Comparison of ENCODE assay signal across 8 cellular contexts in genomic region chr4:88592600-88593448, GRCh38. TPM values are rescaled to one million over a fixed set of nuclear protein-coding genes. Genes with fewer than 3 reads are reported as not detected.
A peak's percentile ranks its signal among the peaks of the same experiment; 100 is the strongest.
DNase-seq lines count a peak whose midpoint lies in the region; ATAC-seq, FAIRE-seq and TF ChIP-seq lines count a peak whose summit lies in the region.

No MANE protein-coding gene starts in this region.

- no peak overlapping the region for H2BK120ac ChIP-seq in H1 (replicated peaks; ENCODE audit: low read depth, low read length)

- ATAC-seq in GM18870 (IDR thresholded peaks at IDR 0.05; ENCODE audit: unreplicated experiment), result peak; percentile 38
- peak; percentile 68 for ATAC-seq in HG03097 (IDR thresholded peaks at IDR 0.05; ENCODE audit: low FRiP score, unreplicated experiment)

- H3K14ac ChIP-seq in H1 (ENCODE audit: insufficient read length), result no peak overlapping the region

- no peak overlapping the region for H3K4ac ChIP-seq in H1 (replicated peaks; ENCODE audit: insufficient read length, low read depth, low read length)

- TF ChIP-seq CTCF in AG10803 (conservative IDR thresholded peaks at IDR 0.05; ENCODE audit: low read length) (no peak), H1 (IDR thresholded peaks at IDR 0.05; ENCODE audit: control extremely low read depth in 1 of 3, insufficient read depth in 1 of 3, low read depth in 1 of 3, low read length in 3 of 3) (no peak)

- no peak overlapping the region for H3K23ac ChIP-seq in H1 (ENCODE audit: insufficient read length)

- H2BK12ac ChIP-seq in H1 (ENCODE audit: low read depth, low read length), result no peak overlapping the region

- no peaks in the 10 kb centered on the region for H3K79me1 ChIP-seq in H1 (ENCODE audit: low read depth, low read length)

- no peak overlapping the region; the same call in 1 of the 2 replicates for H4K8ac ChIP-seq in H1 (ENCODE audit: extremely low read depth, insufficient read depth, low read length)

- no peaks in the 10 kb centered on the region for H3K9me3 ChIP-seq in H1 (ENCODE audit: insufficient read depth in 2 of 2, low read depth in 1 of 2, low read length in 1 of 2)

- no peak for TF ChIP-seq EP300 in H1 (IDR thresholded peaks at IDR 0.05; ENCODE audit: borderline replicate concordance in 1 of 2, low read depth in 2 of 2, low read length in 2 of 2)

- no peaks in the 10 kb centered on the region for H4K20me1 ChIP-seq in H1 (replicated peaks in 1 of 2; ENCODE audit: control insufficient read depth in 1 of 2, insufficient read depth in 2 of 2, low read length in 2 of 2)

- H3K18ac ChIP-seq in H1 (ENCODE audit: extremely low read depth, low read length), result no peak overlapping the region

- no peak overlapping the region for H3K9ac ChIP-seq in H1 (replicated peaks in 1 of 4; ENCODE audit: extremely low read depth in 1 of 4, low read depth in 3 of 4, low read length in 3 of 4)

- H3K4me3 ChIP-seq in AG10803 (ENCODE audit: low read length) (peak overlapping the region; percentile 83), H1 (ENCODE audit: extremely low read depth in 1 of 4, insufficient read depth in 2 of 4, low read depth in 3 of 4, low read length in 4 of 4) (peak overlapping the region; percentile 61 to 94 (median 81))

- DNase-seq in AG10803 (ENCODE audit: low read depth), result peak; percentile 71
- peak; percentile 76 for DNase-seq in NCI-H748 (lab: John Stamatoyannopoulos, UW; ENCODE audit: unreplicated experiment)
- DNase-seq in activated CD8-positive, alpha-beta memory T cell treated with anti-CD3 and anti-CD28 coated beads for 48 hours (ENCODE audit: low read depth in 2 of 3, low spot score in 2 of 3), result peak; percentile 54 to 68 (median 64)
- peak in 1 of 2 experiments; percentile 80 for DNase-seq in H1 (ENCODE audit: low read depth in 1 of 2, low spot score in 2 of 2)
- DNase-seq in mesenteric fat pad (ENCODE audit: low spot score), result peak; percentile 94
- DNase-seq in stimulated activated CD8-positive, alpha-beta memory T cell treated with anti-CD3 and anti-CD28 coated beads, Interleukin-15, amount 100 ng/mL, for 24 hours (ENCODE audit: low read depth), result peak; percentile 72

- H2BK15ac ChIP-seq in H1 (ENCODE audit: low read length), result no peak overlapping the region

- H3K27me3 ChIP-seq in H1 (replicated peaks in 1 of 4; ENCODE audit: control insufficient read depth in 3 of 4, extremely low read depth in 1 of 4, insufficient read depth in 3 of 4, low read length in 3 of 4), result peaks cover 2 to 33% (median 22%) of the 10 kb centered on the region in 4 experiments

- no peak overlapping the region for H4K5ac ChIP-seq in H1 (ENCODE audit: insufficient read length, low read depth, low read length)

- no peak for TF ChIP-seq POLR2A in H1 (IDR thresholded peaks at IDR 0.05; ENCODE audit: control extremely low read depth in 1 of 2, low read depth in 2 of 2, low read length in 2 of 2)

- H3K79me2 ChIP-seq in H1 (ENCODE audit: control insufficient read depth in 1 of 2, insufficient read depth in 2 of 2, low read length in 2 of 2), result no peaks in the 10 kb centered on the region

- no peaks in the 10 kb centered on the region for H3K36me3 ChIP-seq in H1 (ENCODE audit: control insufficient read depth in 2 of 4, insufficient read depth in 4 of 4, low read length in 3 of 4)

- no peak overlapping the region for H3K27ac ChIP-seq in H1 (ENCODE audit: low read depth, low read length)

- H2BK5ac ChIP-seq in H1 (ENCODE audit: low read depth, low read length), result no peak overlapping the region

- POLR2A ChIA-PET in H1 (lab: Charles Lee; ENCODE audit: partially characterized antibody), result interaction anchor here (1.4 to 1.5 kb wide), 2 partner anchors 110 to 145 kb away, joined by 3 to 4 read pairs; no protein-coding TSS in a partner anchor

- H3K4me2 ChIP-seq in H1 (ENCODE audit: insufficient read depth in 1 of 2, low read depth in 2 of 2, low read length in 2 of 2), result peak overlapping the region; percentile 90

- H2BK20ac ChIP-seq in H1 (ENCODE audit: low read length), result no peak overlapping the region

- 2% methylated on average over 27 of the region's 89 CpGs; no CpG with 5 or more reads in 1 of the 2 experiments for WGBS in H1 (ENCODE audit: extremely low coverage in 1 of 2, insufficient coverage in 1 of 2, insufficient read length in 1 of 2, insufficient replicate concordance in 2 of 2, low coverage in 1 of 2, low lambda C conversion rate in 2 of 2, missing lambda C conversion rate in 1 of 2), 2 experiments

- no peak overlapping the region for H4K91ac ChIP-seq in H1 (replicated peaks; ENCODE audit: insufficient read length, low read length)

- no peak overlapping the region for H2AK5ac ChIP-seq in H1 (ENCODE audit: low read depth, low read length)

- CTCF ChIA-PET in H1 (lab: Charles Lee; ENCODE audit: partially characterized antibody), result interaction anchor here (0.7 to 1.7 kb wide), 4 partner anchors 15 to 345 kb away, joined by 3 to 5 read pairs (median 3); no protein-coding TSS in a partner anchor

- FAIRE-seq in H1 (lab: Jason Lieb, UNC), result no peak

- TF ChIP-seq RAD21 in H1 (IDR thresholded peaks at IDR 0.05 in 1 of 2, conservative IDR thresholded peaks at IDR 0.05 in 1 of 2; ENCODE audit: low read depth in 2 of 2, low read length in 2 of 2), result peak in 1 of 2 experiments; percentile 5; a peak in 1 of 4 replicates

- H3K23me2 ChIP-seq in H1 (ENCODE audit: low read depth, low read length), result peaks cover 11% of the 10 kb centered on the region; the same call in 1 of the 2 replicates

- H2AFZ ChIP-seq in H1 (ENCODE audit: low read length), result peak overlapping the region; percentile 45; the same call in 1 of the 2 replicates

- H3K4me1 ChIP-seq in H1 (replicated peaks in 1 of 4; ENCODE audit: control insufficient read depth in 3 of 4, insufficient read depth in 4 of 4, low read length in 3 of 4), result peaks cover 0 to 5% (median 0%) of the 10 kb centered on the region in 4 experiments; a peak in 3 of 7 replicates

- H3K56ac ChIP-seq in H1 (replicated peaks; ENCODE audit: insufficient read length, low read depth, low read length), result no peak overlapping the region

TF ChIP-seq in H1, 55 proteins besides CTCF, POLR2A, EP300 and RAD21 (continues in another document):
- TF ChIP-seq EGR1 (IDR thresholded peaks at IDR 0.05; ENCODE audit: borderline replicate concordance, low read depth, low read length) (no peak), SP1 (IDR thresholded peaks at IDR 0.05; ENCODE audit: low read depth, low read length) (no peak), ZNF274 (IDR thresholded peaks at IDR 0.05; ENCODE audit: borderline replicate concordance, extremely low read depth, low read length) (no peak), TAF7 (optimal IDR thresholded peaks at IDR 0.05; ENCODE audit: borderline replicate concordance, low read depth, low read length) (peak; percentile 25), CBX8 (IDR thresholded peaks at IDR 0.05; ENCODE audit: borderline replicate concordance, low read depth, low read length) (no peak), YY1 (IDR thresholded peaks at IDR 0.05; ENCODE audit: low read depth, low read length) (no peak), SIN3A (conservative IDR thresholded peaks at IDR 0.05 in 1 of 2, IDR thresholded peaks at IDR 0.05 in 1 of 2; ENCODE audit: low read depth in 1 of 2, low read length in 2 of 2) (peak; percentile 70 to 73; a peak in 3 of 4 replicates), TEAD4 (IDR thresholded peaks at IDR 0.05; ENCODE audit: low read depth, low read length) (no peak), CREB1 (IDR thresholded peaks at IDR 0.05) (peak; percentile 54; the same call in 1 of the 2 replicates), HDAC2 (IDR thresholded peaks at IDR 0.05; ENCODE audit: borderline replicate concordance in 1 of 2, low read depth in 2 of 2, low read length in 2 of 2) (peak; percentile 9 to 68; a peak in 1 of 4 replicates), GABPA (IDR thresholded peaks at IDR 0.05; ENCODE audit: borderline replicate concordance, insufficient read depth, low read length) (no peak), EZH2 (IDR thresholded peaks at IDR 0.05; ENCODE audit: low read depth, low read length, severe bottlenecking) (peak; percentile 42), CHD2 (IDR thresholded peaks at IDR 0.05; ENCODE audit: low read length) (no peak), CEBPB (IDR thresholded peaks at IDR 0.05; ENCODE audit: low read depth, low read length) (no peak), JUND (IDR thresholded peaks at IDR 0.05; ENCODE audit: low read length) (no peak), ASH2L (IDR thresholded peaks at IDR 0.05; ENCODE audit: low read length) (peak; percentile 35), MAX (IDR thresholded peaks at IDR 0.05) (peak; percentile 80), BACH1 (IDR thresholded peaks at IDR 0.05; ENCODE audit: low read length) (peak; percentile 41; the same call in 1 of the 2 replicates), SAP30 (IDR thresholded peaks at IDR 0.05; ENCODE audit: insufficient read depth, insufficient replicate concordance, low read length) (no peak), MAFK (IDR thresholded peaks at IDR 0.05; ENCODE audit: low read depth, low read length) (no peak), KDM4A (IDR thresholded peaks at IDR 0.05; ENCODE audit: low read depth, low read length, severe bottlenecking) (peak; percentile 43), RXRA (IDR thresholded peaks at IDR 0.05; ENCODE audit: insufficient read depth, low read depth, low read length) (no peak), USF2 (IDR thresholded peaks at IDR 0.05; ENCODE audit: low read length) (no peak; the same call in 1 of the 2 replicates)

RNA-seq across cellular contexts. Expression of gene HERC3, which starts 0.5 kb away (rescaled TPM):
- 4.3 and 5.7 TPM in 2 replicates for total RNA-seq in H1 (2021; fragmentation: NEBNext Ultra II Directional; extraction: Animal tissue kit (Norgen Biotek cat#: 25700))
- 1.1 and 1.4 TPM in 2 replicates for polyA plus RNA-seq in H1 (2011; rRNA removed)
- 1.4 TPM for polyA plus RNA-seq in H1 (2011; cell fraction: cytosol; rRNA removed)
- polyA plus RNA-seq in H1 (2011; cell fraction: nucleus; rRNA removed), result 2.0 TPM
- 1.2 to 2.4 TPM (median 1.7 TPM) in 4 replicates for polyA plus RNA-seq in H1 (2012, experiment 1 of 2)
- 0.14 TPM for polyA plus RNA-seq in H1 (2012, experiment 2 of 2)
- 2.1 TPM for polyA plus RNA-seq in H1 (2013, experiment 1 of 2)
- polyA plus RNA-seq in H1 (2013, experiment 2 of 2), result 1.7 TPM
- 5.4 and 6.0 TPM in 2 replicates for polyA minus RNA-seq in H1 (2011; rRNA and poly(A)+ RNA removed)
- polyA minus RNA-seq in H1 (2011; cell fraction: cytosol; rRNA and poly(A)+ RNA removed), result 1.3 TPM
- 7.5 TPM for polyA minus RNA-seq in H1 (2011; cell fraction: nucleus; rRNA and poly(A)+ RNA removed)
- 21.2 TPM for total RNA-seq in mesenteric fat pad
